In genomic region chr12:1692221-1692620, GRCh38 we compare ENCODE assay signal across 9 cellular contexts. TPM values are rescaled to one million over a fixed set of nuclear protein-coding genes. Genes with fewer than 3 reads are reported as not detected.
DNase-seq lines count a peak whose midpoint lies in the region; ATAC-seq lines count a peak whose summit lies in the region.
"Had no signal": no experiment of that assay in that cellular context is flagged by ENCODE, and none has a peak within 500 bp of the region (broad histone marks: within the 10 kb centered on the region; RNA-seq: fewer than 3 reads in every experiment).

No MANE protein-coding gene starts in this region.

- intact Hi-C loops in activated CD4-positive, alpha-beta memory T cell treated with anti-CD3 and anti-CD28 coated beads for 36 hours (cut with micrococcal nuclease) = loop anchor here (5.0 kb wide), 1 partner anchor 40 kb away; no protein-coding TSS in a partner anchor

- peak overlapping the region; percentile 92 for H3K27ac Mint-ChIP-seq in activated CD4-positive, alpha-beta T cell treated with anti-CD3 and anti-CD28 coated beads, Interleukin-2, amount 10 ng/mL, durations not matched to agents 7 days and 5 days
- no peak overlapping the region for H3K27ac Mint-ChIP-seq in activated CD4-positive, alpha-beta memory T cell treated with anti-CD3 and anti-CD28 coated beads for 36 hours

- POLR2A ChIA-PET in activated CD4-positive, alpha-beta T cell treated with anti-CD3 and anti-CD28 coated beads, Interleukin-2, amount 10 ng/mL, durations not matched to agents 7 days and 5 days (lab: Charles Lee) = no interaction called here
- POLR2A ChIA-PET in activated CD4-positive, alpha-beta memory T cell treated with anti-CD3 and anti-CD28 coated beads for 36 hours (lab: Charles Lee) = interaction anchor here (0.9 kb wide), 1 partner anchor 311 kb away, joined by 3 read pairs; no protein-coding TSS in a partner anchor

- H3K27me3 Mint-ChIP-seq in activated CD4-positive, alpha-beta T cell treated with anti-CD3 and anti-CD28 coated beads, Interleukin-2, amount 10 ng/mL, durations not matched to agents 7 days and 5 days = peaks cover 3% of the 10 kb centered on the region
- no peaks in the 10 kb centered on the region for H3K27me3 Mint-ChIP-seq in activated CD4-positive, alpha-beta memory T cell treated with anti-CD3 and anti-CD28 coated beads for 36 hours

- H3K36me3 ChIP-seq in iPS-18a (ENCODE audit: control insufficient read depth, low read depth, low read length) (no peaks in the 10 kb centered on the region), subcutaneous abdominal adipose tissue (ENCODE audit: control insufficient read depth in 5 of 5, insufficient read depth in 5 of 5, low read length in 5 of 5) (peaks cover 0 to 5% (median 0%) of the 10 kb centered on the region in 5 donors)

- no peaks in the 10 kb centered on the region for H3K9me3 Mint-ChIP-seq in activated CD4-positive, alpha-beta T cell treated with anti-CD3 and anti-CD28 coated beads, Interleukin-2, amount 10 ng/mL, durations not matched to agents 7 days and 5 days
- H3K9me3 Mint-ChIP-seq in activated CD4-positive, alpha-beta memory T cell treated with anti-CD3 and anti-CD28 coated beads for 36 hours = no peaks in the 10 kb centered on the region

- peak overlapping the region; percentile 99 for H3K4me3 Mint-ChIP-seq in activated CD4-positive, alpha-beta T cell treated with anti-CD3 and anti-CD28 coated beads, Interleukin-2, amount 10 ng/mL, durations not matched to agents 7 days and 5 days
- H3K4me3 Mint-ChIP-seq in activated CD4-positive, alpha-beta memory T cell treated with anti-CD3 and anti-CD28 coated beads for 36 hours = peak overlapping the region; percentile 93

- H3K27me3 ChIP-seq in iPS-18a (ENCODE audit: control insufficient read depth, insufficient read depth, low read length) (no peaks in the 10 kb centered on the region), subcutaneous abdominal adipose tissue (ENCODE audit: control insufficient read depth in 5 of 5, insufficient read depth in 4 of 5, low read length in 5 of 5) (no peaks in the 10 kb centered on the region)

- CTCF ChIA-PET in activated CD4-positive, alpha-beta T cell treated with anti-CD3 and anti-CD28 coated beads, Interleukin-2, amount 10 ng/mL, durations not matched to agents 7 days and 5 days (lab: Charles Lee) = no interaction called here
- CTCF ChIA-PET in activated CD4-positive, alpha-beta memory T cell treated with anti-CD3 and anti-CD28 coated beads for 36 hours (lab: Charles Lee) = interaction anchor here (0.6 to 3.4 kb wide), 3 partner anchors 39 to 98 kb away, joined by 4 to 11 read pairs (median 4); no protein-coding TSS in a partner anchor

- no peak overlapping the region for H3K27ac ChIP-seq in iPS-18a (ENCODE audit: low read length)
- H3K27ac ChIP-seq in subcutaneous abdominal adipose tissue (ENCODE audit: low read depth, low read length) = peak overlapping the region; percentile 97

- peaks cover 5% of the 10 kb centered on the region for H3K4me1 ChIP-seq in iPS-18a (ENCODE audit: control insufficient read depth, low read depth, low read length)
- H3K4me1 ChIP-seq in subcutaneous abdominal adipose tissue (ENCODE audit: control insufficient read depth in 5 of 5, insufficient read depth in 5 of 5, low read length in 5 of 5) = peaks cover 0 to 58% (median 51%) of the 10 kb centered on the region in 5 donors

- peaks cover 53% of the 10 kb centered on the region for H3K4me1 Mint-ChIP-seq in activated CD4-positive, alpha-beta T cell treated with anti-CD3 and anti-CD28 coated beads, Interleukin-2, amount 10 ng/mL, durations not matched to agents 7 days and 5 days
- peaks cover 54% of the 10 kb centered on the region for H3K4me1 Mint-ChIP-seq in activated CD4-positive, alpha-beta memory T cell treated with anti-CD3 and anti-CD28 coated beads for 36 hours (ENCODE audit: low read depth)

- H3K9me3 ChIP-seq in iPS-18a (ENCODE audit: control insufficient read depth, low read depth, low read length) (no peaks in the 10 kb centered on the region), subcutaneous abdominal adipose tissue (ENCODE audit: control insufficient read depth in 5 of 5, low read length in 5 of 5) (no peaks in the 10 kb centered on the region)

- DNase-seq in activated CD4-positive, alpha-beta T cell treated with anti-CD3 and anti-CD28 coated beads, Interleukin-2, amount 10 ng/mL, durations not matched to agents 7 days and 5 days = no peak
- no peak for DNase-seq in activated CD4-positive, alpha-beta T cell treated with anti-CD3 and anti-CD28 coated beads for 1 hour
- no peak for DNase-seq in activated CD4-positive, alpha-beta memory T cell treated with anti-CD3 and anti-CD28 coated beads for 36 hours
- DNase-seq in kidney tubule cell (ENCODE audit: low spot score) (no peak), COLO668 (lab: John Stamatoyannopoulos, UW; ENCODE audit: unreplicated experiment) (no peak)
- DNase-seq: activated CD4-positive, alpha-beta T cell treated with anti-CD3 and anti-CD28 coated beads, Interleukin-2, amount 50 U/mL, for 1 hour had no signal

- ATAC-seq in GM18867 (IDR thresholded peaks at IDR 0.05; ENCODE audit: unreplicated experiment) = no peak

- peak overlapping the region; percentile 98 for H3K4me3 ChIP-seq in iPS-18a (ENCODE audit: low read length)
- peak overlapping the region; percentile 89 to 95 (median 94) for H3K4me3 ChIP-seq in subcutaneous abdominal adipose tissue (ENCODE audit: low read depth in 1 of 5, low read length in 5 of 5)

- peaks cover 10% of the 10 kb centered on the region for H3K36me3 Mint-ChIP-seq in activated CD4-positive, alpha-beta T cell treated with anti-CD3 and anti-CD28 coated beads, Interleukin-2, amount 10 ng/mL, durations not matched to agents 7 days and 5 days (ENCODE audit: low read depth)
- peaks cover 5% of the 10 kb centered on the region for H3K36me3 Mint-ChIP-seq in activated CD4-positive, alpha-beta memory T cell treated with anti-CD3 and anti-CD28 coated beads for 36 hours

- peak overlapping the region; percentile 88 for H3K9ac ChIP-seq in iPS-18a (ENCODE audit: low read length)
- peak overlapping the region in 4 of 5 donors; percentile 84 to 94 (median 94) for H3K9ac ChIP-seq in subcutaneous abdominal adipose tissue (ENCODE audit: low read length in 5 of 5)

RNA-seq across cellular contexts. Expression of gene ADIPOR2, which starts 1.4 kb away (rescaled TPM):
- total RNA-seq in activated CD4-positive, alpha-beta T cell treated with anti-CD3 and anti-CD28 coated beads, Interleukin-2, amount 10 ng/mL, durations not matched to agents 7 days and 5 days = 10 to 100 TPM; 47.7 to 51.7 TPM
- 10 to 100 TPM; 43.8 to 47.3 TPM for total RNA-seq in activated CD4-positive, alpha-beta memory T cell treated with anti-CD3 and anti-CD28 coated beads for 36 hours
